ENCODE assay signal across 13 cellular contexts in genomic region chr18:25737710-25738251, GRCh38.
DNase-seq lines count a peak whose midpoint lies in the region; ATAC-seq and TF ChIP-seq lines count a peak whose summit lies in the region.
"Had no signal": no experiment of that assay in that cellular context is flagged by ENCODE, and none has a peak within 500 bp of the region (broad histone marks: within the 10 kb centered on the region; RNA-seq: fewer than 3 reads in every experiment).

No MANE protein-coding gene starts in this region.

- H4K20me1 ChIP-seq in GM23248 (ENCODE audit: insufficient read depth): no peaks in the 10 kb centered on the region

- in situ Hi-C loops in GM23248 (cut with MboI): no loop called here

- peak; percentile 97 for DNase-seq in GM23248
- peak; percentile 88 for DNase-seq in T1000 (lab: John Stamatoyannopoulos, UW)
- peak; percentile 86 to 95 for DNase-seq in foreskin keratinocyte
- no peak for DNase-seq in NCI-H2107 (lab: John Stamatoyannopoulos, UW)
- DNase-seq in NCI-H526 treated with DMSO at 0.1 percent for 48 hours (lab: John Stamatoyannopoulos, UW): no peak
- DNase-seq: body of pancreas, DND-41, NCI-H774, small intestine, T-helper 9 cell had no signal

- no peaks in the 10 kb centered on the region for H3K79me2 ChIP-seq in GM23248 (ENCODE audit: insufficient read depth)

- no peaks in the 10 kb centered on the region for H3K9me2 ChIP-seq in GM23248 (ENCODE audit: insufficient read depth)

- H3K9me3 ChIP-seq in GM23248 (ENCODE audit: low read depth) (no peaks in the 10 kb centered on the region), skeletal muscle satellite cell (replicated peaks; ENCODE audit: low read length) (no peaks in the 10 kb centered on the region)
- H3K9me3 ChIP-seq: body of pancreas had no signal

- H3K4me3 Mint-ChIP-seq in stimulated activated memory B cell treated with anti-CD40 and anti-IgM and Interleukin-4, amounts not matched to agents 10 μg/mL and 1 μg/mL and 100 μg/mL, for 72 hours: no peak overlapping the region

- H3K4me3 ChIP-seq in GM23248 (no peak overlapping the region), skeletal muscle satellite cell (ENCODE audit: low read length) (peak overlapping the region; percentile 23)
- H3K4me3 ChIP-seq: body of pancreas, lung had no signal

- H3K4me1 Mint-ChIP-seq in stimulated activated memory B cell treated with anti-CD40 and anti-IgM and Interleukin-4, amounts not matched to agents 10 μg/mL and 1 μg/mL and 100 μg/mL, for 72 hours: no peaks in the 10 kb centered on the region

- peaks cover 6% of the 10 kb centered on the region for H3K9me3 Mint-ChIP-seq in stimulated activated memory B cell treated with anti-CD40 and anti-IgM and Interleukin-4, amounts not matched to agents 10 μg/mL and 1 μg/mL and 100 μg/mL, for 72 hours

- H3K36me3 ChIP-seq in GM23248 (ENCODE audit: low read depth): no peaks in the 10 kb centered on the region
- no peaks in the 10 kb centered on the region for H3K36me3 ChIP-seq in skeletal muscle satellite cell (ENCODE audit: insufficient read depth, low read length)

- peak; percentile 97 for ATAC-seq in foreskin keratinocyte
- no peak for ATAC-seq in stimulated activated memory B cell treated with anti-CD40 and anti-IgM and Interleukin-4, amounts not matched to agents 10 μg/mL and 1 μg/mL and 100 μg/mL, for 72 hours
- ATAC-seq: body of pancreas had no signal

- peak overlapping the region; percentile 35 for H3K4me2 ChIP-seq in GM23248 (ENCODE audit: unreplicated experiment)
- peak overlapping the region; percentile 63 for H3K4me2 ChIP-seq in skeletal muscle satellite cell (ENCODE audit: low read length)

- H3F3A ChIP-seq in GM23248 (ENCODE audit: insufficient read depth): no peaks in the 10 kb centered on the region

- no peak overlapping the region for H3K27ac Mint-ChIP-seq in stimulated activated memory B cell treated with anti-CD40 and anti-IgM and Interleukin-4, amounts not matched to agents 10 μg/mL and 1 μg/mL and 100 μg/mL, for 72 hours

- no peak for TF ChIP-seq CTCF in foreskin keratinocyte (conservative IDR thresholded peaks at IDR 0.05)

- peaks cover 9% of the 10 kb centered on the region for H3K4me1 ChIP-seq in GM23248 (ENCODE audit: insufficient read depth)
- peaks cover 6% of the 10 kb centered on the region for H3K4me1 ChIP-seq in foreskin keratinocyte
- peaks cover 22% of the 10 kb centered on the region for H3K4me1 ChIP-seq in skeletal muscle satellite cell (ENCODE audit: control insufficient read depth, insufficient read depth, low read length)
- H3K4me1 ChIP-seq: body of pancreas had no signal

- no peaks in the 10 kb centered on the region; the same call in 1 of the 2 replicates for H3K27me3 ChIP-seq in GM23248 (replicated peaks; ENCODE audit: insufficient read depth)
- H3K27me3 ChIP-seq in foreskin keratinocyte: no peaks in the 10 kb centered on the region
- no peaks in the 10 kb centered on the region for H3K27me3 ChIP-seq in skeletal muscle satellite cell (ENCODE audit: control insufficient read depth, insufficient read depth, low read length)
- H3K27me3 ChIP-seq: body of pancreas had no signal

- no peaks in the 10 kb centered on the region for H3K36me3 Mint-ChIP-seq in stimulated activated memory B cell treated with anti-CD40 and anti-IgM and Interleukin-4, amounts not matched to agents 10 μg/mL and 1 μg/mL and 100 μg/mL, for 72 hours

- no peak overlapping the region for H3K27ac ChIP-seq in GM23248
- H3K27ac ChIP-seq in foreskin keratinocyte: peak overlapping the region; percentile 66
- H3K27ac ChIP-seq: body of pancreas had no signal

- no peak overlapping the region for H2AFZ ChIP-seq in GM23248

- 3 to 7% methylated on average over 5 of the region's 5 CpGs for WGBS in GM23248 (ENCODE audit: low coverage in 1 of 2, low lambda C conversion rate in 2 of 2, missing lambda C conversion rate in 2 of 2), 2 experiments

- H3K9ac ChIP-seq in GM23248 (no peak overlapping the region), skeletal muscle satellite cell (ENCODE audit: low read depth, low read length) (peak overlapping the region; percentile 19)

- peaks cover 6% of the 10 kb centered on the region for H3K27me3 Mint-ChIP-seq in stimulated activated memory B cell treated with anti-CD40 and anti-IgM and Interleukin-4, amounts not matched to agents 10 μg/mL and 1 μg/mL and 100 μg/mL, for 72 hours

Comparison
In these comparisons a context has a peak if more than half of its experiments do, and no peak if none do; other contexts are left out.
1. DNase-seq: peak in GM23248 (single experiment), T1000 (single experiment) and foreskin keratinocyte (2 of 2); none in NCI-H2107 (single experiment) and NCI-H526 treated with DMSO at 0.1 percent for 48 hours (single experiment).